ENCODE assay signal across 9 cellular contexts in genomic region chr3:129003578-129004112, GRCh38. TPM values are rescaled to one million over a fixed set of nuclear protein-coding genes. Genes with fewer than 3 reads are reported as not detected.
DNase-seq lines count a peak whose midpoint lies in the region; TF ChIP-seq lines count a peak whose summit lies in the region.
"Had no signal": no experiment of that assay in that cellular context is flagged by ENCODE, and none has a peak within 500 bp of the region (broad histone marks: within the 10 kb centered on the region; RNA-seq: fewer than 3 reads in every experiment).

No MANE protein-coding gene starts in this region.

- H3K4me3 ChIP-seq in retinal pigment epithelial cell (ENCODE audit: low read length) (no peak overlapping the region), SJCRH30 (no peak overlapping the region)

- H3K36me3 ChIP-seq in SJCRH30: no peaks in the 10 kb centered on the region

- peaks cover 7% of the 10 kb centered on the region for H3K4me1 ChIP-seq in SJCRH30

- TF ChIP-seq CTCF in retinal pigment epithelial cell (conservative IDR thresholded peaks at IDR 0.05; ENCODE audit: low read depth, low read length): peak; percentile 14

- H3K9me3 ChIP-seq in SJCRH30 (replicated peaks): no peaks in the 10 kb centered on the region

- DNase-seq in NCI-H2081 (lab: John Stamatoyannopoulos, UW) (peak; percentile 60 to 66), NCI-H2081 treated with DMSO at 0.1 percent for 48 hours (lab: John Stamatoyannopoulos, UW) (no peak), epidermal melanocyte (ENCODE audit: insufficient read length, low spot score) (peak; percentile 3), retinal pigment epithelial cell (ENCODE audit: low read depth) (no peak), NCI-H446 treated with DMSO at 0.1 percent for 48 hours (lab: John Stamatoyannopoulos, UW) (no peak), hepatic stellate cell (ENCODE audit: low spot score) (no peak), SJCRH30 (no peak)
- peak; percentile 50 to 57 for DNase-seq in activated CD4-positive, alpha-beta T cell treated with anti-CD3 and anti-CD28 coated beads for 4 hours

- no peak overlapping the region for H3K27ac ChIP-seq in SJCRH30

- no peaks in the 10 kb centered on the region for H3K27me3 ChIP-seq in SJCRH30

RNA-seq across cellular contexts. Expression of gene EFCC1, which starts 2.5 kb away (rescaled TPM):
- 0.05 and 0.08 TPM in 2 replicates for total RNA-seq in SJCRH30 (2014; rRNA removed; shearing (Covaris generic))
- total RNA-seq: RPMI7951 had no signal

RNA-seq across cellular contexts. Expression of gene CFAP92, which starts 9.8 kb away (rescaled TPM):
- total RNA-seq in SJCRH30 (2014; rRNA removed; shearing (Covaris generic)): 0.12 TPM in 1 of 2 replicates, not detected in the other

RNA-seq across cellular contexts. Expression of gene GP9, which starts 56.9 kb away (rescaled TPM):
- total RNA-seq in SJCRH30 (2014; rRNA removed; shearing (Covaris generic)): not detected in 2 replicates
- total RNA-seq: RPMI7951 had no signal

Comparison
In these comparisons a context has a peak if more than half of its experiments do, and no peak if none do; other contexts are left out.
1. DNase-seq: peak in NCI-H2081 (2 of 2), activated CD4-positive, alpha-beta T cell treated with anti-CD3 and anti-CD28 coated beads for 4 hours (2 of 2) and epidermal melanocyte (single experiment); none in NCI-H2081 treated with DMSO at 0.1 percent for 48 hours (single experiment), retinal pigment epithelial cell (single experiment), NCI-H446 treated with DMSO at 0.1 percent for 48 hours (single experiment), hepatic stellate cell (single experiment) and SJCRH30 (0 of 2).